8 cellular contexts compared by ENCODE assay signal in genomic region chr1:110235839-110236682, GRCh38. TPM values are rescaled to one million over a fixed set of nuclear protein-coding genes. Genes with fewer than 3 reads are reported as not detected.
DNase-seq lines count a peak whose midpoint lies in the region; ATAC-seq, FAIRE-seq and TF ChIP-seq lines count a peak whose summit lies in the region.

No MANE protein-coding gene starts in this region.

- H3K9me3 ChIP-seq in BLaER1, result no peaks in the 10 kb centered on the region
- H3K9me3 ChIP-seq in keratinocyte (ENCODE audit: control insufficient read depth, low read depth, low read length), result no peaks in the 10 kb centered on the region

- DNase-seq in keratinocyte (ENCODE audit: low read depth, low spot score) (peak; percentile 94), T-helper 9 cell (no peak), Kasumi-1 (lab: John Stamatoyannopoulos, UW) (no peak), NCI-H1092 (lab: John Stamatoyannopoulos, UW) (no peak), NCI-H510A (lab: John Stamatoyannopoulos, UW) (no peak)

- H3K27me3 ChIP-seq in BLaER1, result no peaks in the 10 kb centered on the region
- no peaks in the 10 kb centered on the region for H3K27me3 ChIP-seq in keratinocyte (ENCODE audit: control insufficient read depth, extremely low read depth, insufficient read depth, low read length)

- peak; percentile 47 for ATAC-seq in HG02678 (IDR thresholded peaks at IDR 0.05; ENCODE audit: unreplicated experiment)

- H3K9ac ChIP-seq in BLaER1 (no peak overlapping the region), keratinocyte (ENCODE audit: control insufficient read depth, extremely low read depth, insufficient read depth, low read length) (peak overlapping the region; percentile 49)

- no peak for TF ChIP-seq CTCF in VCaP (conservative IDR thresholded peaks at IDR 0.05)
- TF ChIP-seq CTCF in keratinocyte (optimal IDR thresholded peaks at IDR 0.05 in 1 of 3, IDR thresholded peaks at IDR 0.05 in 1 of 3, conservative IDR thresholded peaks at IDR 0.05 in 1 of 3; ENCODE audit: extremely low read depth in 1 of 3, insufficient read depth in 2 of 3, low read length in 3 of 3), result no peak

- dilution Hi-C loops in keratinocyte (cut with MboI; ENCODE audit: extremely low pct_ligation_motif_present, low sequenced_read_pairs), result no loop called here

- H3K79me2 ChIP-seq in keratinocyte (ENCODE audit: control insufficient read depth, insufficient read depth, low read length), result no peaks in the 10 kb centered on the region

- FAIRE-seq in keratinocyte (lab: Jason Lieb, UNC), result peak; percentile 89

- H3K4me3 ChIP-seq in BLaER1 (no peak overlapping the region), keratinocyte (ENCODE audit: control insufficient read depth in 2 of 3, extremely low read depth in 1 of 3, insufficient read depth in 2 of 3, low read depth in 1 of 3, low read length in 3 of 3) (no peak overlapping the region)

- H2AFZ ChIP-seq in keratinocyte (ENCODE audit: control insufficient read depth, low read length), result no peak overlapping the region

- H4K20me1 ChIP-seq in BLaER1, result no peaks in the 10 kb centered on the region
- no peaks in the 10 kb centered on the region for H4K20me1 ChIP-seq in keratinocyte (ENCODE audit: control insufficient read depth, extremely low read depth, insufficient read depth, low read length)

- no peaks in the 10 kb centered on the region for H3K9me1 ChIP-seq in keratinocyte (ENCODE audit: control insufficient read depth, extremely low read depth, insufficient read depth, low read length)

- H3K4me1 ChIP-seq in BLaER1, result peaks cover 70% of the 10 kb centered on the region
- H3K4me1 ChIP-seq in keratinocyte (ENCODE audit: control insufficient read depth, extremely low read depth, insufficient read depth, low read length), result peaks cover 26% of the 10 kb centered on the region

- H3K27ac ChIP-seq in BLaER1 (peak overlapping the region; percentile 39), VCaP (peak overlapping the region; percentile 99), keratinocyte (ENCODE audit: control insufficient read depth, insufficient read depth, low read length) (peak overlapping the region; percentile 72)

- H3K4me2 ChIP-seq in BLaER1 (peak overlapping the region; percentile 90), keratinocyte (ENCODE audit: control insufficient read depth, extremely low read depth, insufficient read depth, low read depth, low read length) (peak overlapping the region; percentile 57)

- H3K36me3 ChIP-seq in BLaER1 (no peaks in the 10 kb centered on the region), keratinocyte (ENCODE audit: control insufficient read depth in 2 of 2, extremely low read depth in 1 of 2, insufficient read depth in 2 of 2, low read length in 2 of 2) (peaks cover 0 to 7% of the 10 kb centered on the region in 2 experiments)

RNA-seq across cellular contexts. Expression of gene KCNC4, which starts 25.9 kb away (rescaled TPM):
- polyA plus RNA-seq in keratinocyte, result 1.3 to 2.8 TPM (median 2.2 TPM) in 3 replicates
- 1.2 TPM for polyA plus RNA-seq in keratinocyte (2011; ENCODE audit: low read depth)
- polyA plus RNA-seq in keratinocyte (2011; cell fraction: cytosol; rRNA removed), result 1.8 and 2.4 TPM in 2 replicates
- 7.5 and 8.0 TPM in 2 replicates for polyA plus RNA-seq in keratinocyte (2011; cell fraction: nucleus; rRNA removed)
- polyA plus RNA-seq in keratinocyte (2012; ENCODE audit: low replicate concordance), result 1.8 and 4.9 TPM in 2 replicates
- polyA minus RNA-seq in keratinocyte, result 3.7 to 11.0 TPM (median 4.6 TPM) in 3 replicates
- polyA minus RNA-seq in keratinocyte (2011; cell fraction: cytosol; rRNA and poly(A)+ RNA removed), result 4.4 TPM
- 4.9 and 5.7 TPM in 2 replicates for polyA minus RNA-seq in keratinocyte (2011; cell fraction: nucleus; rRNA and poly(A)+ RNA removed)

Comparison
In these comparisons a context has a peak if more than half of its experiments do, and no peak if none do; other contexts are left out.
1. H3K27ac ChIP-seq: peak in every context shown above with its lines; median percentile 99 in VCaP; 72 in keratinocyte; 39 in BLaER1.